Comparison of ENCODE assay signal across 26 cellular contexts in the genomic region with DNA sequence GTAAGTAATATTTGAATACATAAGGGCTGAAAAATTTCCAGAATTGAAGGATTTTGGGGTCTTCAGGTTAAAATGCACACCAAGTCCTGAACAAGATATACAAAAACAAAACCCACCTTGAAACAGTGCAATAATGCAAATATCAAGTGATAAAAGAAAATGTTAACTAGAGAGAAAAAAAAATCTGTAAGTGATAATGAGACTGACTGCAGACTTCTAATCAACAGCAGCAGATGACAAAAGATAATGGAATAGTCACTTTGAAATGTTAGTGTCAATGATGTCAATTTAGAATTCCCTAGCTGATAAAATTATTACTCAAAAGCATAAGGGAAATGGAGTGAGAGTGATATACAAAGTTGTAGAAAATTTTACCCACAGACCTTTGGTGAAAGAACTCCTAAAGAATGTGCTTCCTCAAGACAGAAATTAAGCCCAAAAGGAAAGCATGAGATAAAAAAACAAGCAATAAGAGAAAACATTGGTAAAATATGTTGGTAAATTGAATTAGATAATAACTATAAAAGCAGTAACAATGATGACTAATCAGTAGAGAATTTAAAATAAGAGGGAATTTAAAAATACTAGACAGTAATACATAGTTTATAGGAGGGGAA.
"Had no signal": no experiment of that assay in that cellular context is flagged by ENCODE, and none has a peak within 500 bp of the region (broad histone marks: within the 10 kb centered on the region; RNA-seq: fewer than 3 reads in every experiment).

No MANE protein-coding gene starts in this region.

- H2AFZ ChIP-seq: neural progenitor cell had no signal

- FAIRE-seq: kidney had no signal

- H3K36me3 Mint-ChIP-seq: memory B cell; natural killer cell treated with Interleukin-12 subunit alpha and Interleukin-12 subunit beta and Interleukin-15 and Interleukin-18, amount 100 ng/mL, for 72 hours; neural progenitor cell had no signal

- H3K36me3 ChIP-seq: esophagus muscularis mucosa, gastrocnemius medialis, heart right ventricle, left ventricle myocardium inferior, lower lobe of right lung, neural progenitor cell, ovary, suprapubic skin, thyroid gland, upper lobe of right lung, vagina had no signal

- H3K27ac ChIP-seq: coronary artery, epithelial cell of prostate, esophagus muscularis mucosa, gastrocnemius medialis, heart right ventricle, left ventricle myocardium inferior, lower lobe of right lung, neural progenitor cell, ovary, suprapubic skin, thyroid gland, upper lobe of right lung, vagina had no signal

- ATAC-seq: gastrocnemius medialis; heart right ventricle; left cardiac atrium; lower lobe of right lung; natural killer cell treated with Interleukin-12 subunit alpha and Interleukin-12 subunit beta and Interleukin-15 and Interleukin-18, amount 100 ng/mL, for 72 hours; right cardiac atrium; stimulated activated effector memory CD8-positive, alpha-beta T cell treated with anti-CD3 and anti-CD28 coated beads, Interleukin-12 subunit alpha, Interleukin-12 subunit beta, amount 100 ng/mL, for 72 hours; stimulated activated naive CD8-positive, alpha-beta T cell treated with anti-CD3 and anti-CD28 coated beads, Interleukin-15, Interleukin-2, amounts not matched to agents 100 U/mL and 50 U/mL, for 24 hours; upper lobe of right lung had no signal

- H3K27ac Mint-ChIP-seq: memory B cell; natural killer cell treated with Interleukin-12 subunit alpha and Interleukin-12 subunit beta and Interleukin-15 and Interleukin-18, amount 100 ng/mL, for 72 hours; neural progenitor cell; stimulated activated effector memory CD8-positive, alpha-beta T cell treated with anti-CD3 and anti-CD28 coated beads, Interleukin-12 subunit alpha, Interleukin-12 subunit beta, amount 100 ng/mL, for 72 hours had no signal

- H3K9ac ChIP-seq: neural progenitor cell had no signal

- H3K4me3 ChIP-seq: coronary artery, esophagus muscularis mucosa, gastrocnemius medialis, heart right ventricle, left ventricle myocardium inferior, lower lobe of right lung, neural progenitor cell, ovary, suprapubic skin, thyroid gland, upper lobe of right lung, vagina had no signal

- H3K9me3 Mint-ChIP-seq: stimulated activated effector memory CD8-positive, alpha-beta T cell treated with anti-CD3 and anti-CD28 coated beads, Interleukin-12 subunit alpha, Interleukin-12 subunit beta, amount 100 ng/mL, for 72 hours had no signal

- H3K4me3 Mint-ChIP-seq: memory B cell; natural killer cell treated with Interleukin-12 subunit alpha and Interleukin-12 subunit beta and Interleukin-15 and Interleukin-18, amount 100 ng/mL, for 72 hours; neural progenitor cell; stimulated activated effector memory CD8-positive, alpha-beta T cell treated with anti-CD3 and anti-CD28 coated beads, Interleukin-12 subunit alpha, Interleukin-12 subunit beta, amount 100 ng/mL, for 72 hours had no signal

- H3K9me3 ChIP-seq: esophagus muscularis mucosa, gastrocnemius medialis, lower lobe of right lung, ovary, thyroid gland, upper lobe of right lung, vagina had no signal

- H3K4me1 ChIP-seq: gastrocnemius medialis, upper lobe of right lung had no signal

- H3K27me3 ChIP-seq: esophagus muscularis mucosa, gastrocnemius medialis, heart right ventricle, ovary, suprapubic skin, thyroid gland, upper lobe of right lung, vagina had no signal

- DNase-seq: effector memory CD4-positive, alpha-beta T cell; gastrocnemius medialis; heart right ventricle; hypothalamus; kidney; left cardiac atrium; left ventricle myocardium inferior; lower lobe of right lung; midbrain; nucleus accumbens; ovary; right cardiac atrium; stimulated activated CD4-positive, alpha-beta T cell treated with anti-CD3 and anti-CD28 coated beads, Interleukin-4, amount 100 ng/mL, for 1 hour; stimulated activated CD8-positive, alpha-beta memory T cell treated with anti-CD3 and anti-CD28 coated beads, Interleukin-4, amount 100 ng/mL, for 48 hours; stimulated activated naive CD8-positive, alpha-beta T cell treated with anti-CD3 and anti-CD28 coated beads, Interleukin-15, Interleukin-2, amounts not matched to agents 100 U/mL and 50 U/mL, for 24 hours; thyroid gland; upper lobe of right lung had no signal

- H3K4me2 ChIP-seq: neural progenitor cell had no signal
